ENCODE assay signal across 9 cellular contexts in the genomic region with DNA sequence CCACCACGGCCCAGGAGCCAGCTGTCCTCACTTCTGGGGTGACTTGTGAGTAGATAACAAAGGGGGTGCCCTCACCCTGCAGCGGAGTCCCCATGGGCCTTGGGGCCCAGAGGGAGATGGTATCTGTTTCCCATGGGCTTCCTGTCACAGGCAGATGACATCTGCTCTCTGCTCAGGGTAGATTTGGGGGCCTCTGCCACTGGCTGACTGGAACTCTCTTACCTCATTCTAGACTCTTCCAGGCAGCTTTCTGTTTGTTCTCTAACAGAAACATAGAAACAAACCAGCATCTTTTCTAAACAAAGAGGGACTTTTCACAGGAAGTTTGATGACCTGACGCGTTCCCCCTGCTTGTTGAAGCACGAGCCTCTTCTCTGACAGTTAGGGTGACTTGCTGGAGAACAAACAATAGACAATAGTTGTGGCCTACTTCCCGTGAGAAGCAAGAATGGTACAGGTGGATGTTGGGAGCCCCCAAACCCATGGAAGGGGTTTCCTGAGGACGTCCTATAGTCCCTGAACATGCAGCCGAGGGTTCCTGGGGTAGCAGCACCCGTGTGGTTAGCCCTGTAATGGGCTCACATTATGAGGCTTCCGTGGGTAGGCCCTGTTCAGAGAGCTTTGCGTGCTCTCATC.
DNase-seq lines count a peak whose midpoint lies in the region; ATAC-seq, FAIRE-seq and TF ChIP-seq lines count a peak whose summit lies in the region.
"Had no signal": no experiment of that assay in that cellular context is flagged by ENCODE, and none has a peak within 500 bp of the region (broad histone marks: within the 10 kb centered on the region; RNA-seq: fewer than 3 reads in every experiment).

No MANE protein-coding gene starts in this region.

- H3K27me3 Mint-ChIP-seq in naive B cell, result no peaks in the 10 kb centered on the region
- peaks cover 10% of the 10 kb centered on the region for H3K27me3 Mint-ChIP-seq in glutamatergic neuron (ENCODE audit: unreplicated experiment)

- intact Hi-C loops in uterus (cut with DNase I; ENCODE audit: low total_unique reads), result no loop called here

- no peaks in the 10 kb centered on the region for H3K27me3 ChIP-seq in uterus

- no peaks in the 10 kb centered on the region for H3K36me3 Mint-ChIP-seq in naive B cell
- no peaks in the 10 kb centered on the region for H3K36me3 Mint-ChIP-seq in glutamatergic neuron (ENCODE audit: unreplicated experiment)

- DNase-seq in DMS53 (lab: John Stamatoyannopoulos, UW), result peak; percentile 18
- DNase-seq in DMS53 treated with DMSO at 0.1 percent for 48 hours (lab: John Stamatoyannopoulos, UW; ENCODE audit: unreplicated experiment), result no peak
- DNase-seq in activated T-helper 9 cell treated with anti-CD3 and anti-CD28 coated beads, Interleukin-2, amount 50 U/mL, for 16 hours (ENCODE audit: low read depth), result peak; percentile 49
- DNase-seq in naive B cell, result peak; percentile 92
- no peak for DNase-seq in glutamatergic neuron
- no peak for DNase-seq in uterus
- no peak for DNase-seq in HTR-8/SVneo (ENCODE audit: insufficient read length, low spot score)

- ATAC-seq in HG03558 (IDR thresholded peaks at IDR 0.05; ENCODE audit: extremely low read depth, unreplicated experiment) (peak; percentile 60), naive B cell (ENCODE audit: low read depth in 2 of 2) (peak; percentile 82)

- TF ChIP-seq POLR2A in uterus (IDR thresholded peaks at IDR 0.05), result no peak

- no peak for TF ChIP-seq CTCF in glutamatergic neuron (IDR thresholded peaks at IDR 0.05; ENCODE audit: partially characterized antibody, unreplicated experiment)
- no peak for TF ChIP-seq CTCF in uterus (IDR thresholded peaks at IDR 0.05)

- H3K4me1 Mint-ChIP-seq in naive B cell (peaks cover 53 to 84% (median 67%) of the 10 kb centered on the region in 3 donors), glutamatergic neuron (ENCODE audit: low read depth, unreplicated experiment) (peaks cover 41% of the 10 kb centered on the region)

- H3K9me3 ChIP-seq in uterus, result no peaks in the 10 kb centered on the region

- H3K4me3 ChIP-seq in uterus, result no peak overlapping the region

- no peak for FAIRE-seq in HTR-8/SVneo (lab: Jason Lieb, UNC)

- peaks cover 0 to 14% of the 10 kb centered on the region in 2 donors for H3K4me1 ChIP-seq in uterus

- peak overlapping the region in 1 of 2 donors; percentile 8 for H3K27ac ChIP-seq in uterus
- H3K27ac ChIP-seq: 22Rv1 had no signal

- H3K9me3 Mint-ChIP-seq in naive B cell, result no peaks in the 10 kb centered on the region
- peaks cover 2% of the 10 kb centered on the region for H3K9me3 Mint-ChIP-seq in glutamatergic neuron (ENCODE audit: unreplicated experiment)

- H3K27ac Mint-ChIP-seq in naive B cell (peak overlapping the region; percentile 100), glutamatergic neuron (ENCODE audit: unreplicated experiment) (no peak overlapping the region)

- no peaks in the 10 kb centered on the region for H3K36me3 ChIP-seq in uterus

- H3K4me3 Mint-ChIP-seq in naive B cell (peak overlapping the region; percentile 13 to 84 (median 70)), glutamatergic neuron (ENCODE audit: unreplicated experiment) (no peak overlapping the region)

Comparison
In these comparisons a context has a peak if more than half of its experiments do, and no peak if none do; other contexts are left out.
1. DNase-seq: peak in DMS53 (single experiment), activated T-helper 9 cell treated with anti-CD3 and anti-CD28 coated beads, Interleukin-2, amount 50 U/mL, for 16 hours (single experiment) and naive B cell (single experiment); none in DMS53 treated with DMSO at 0.1 percent for 48 hours (single experiment), glutamatergic neuron (single experiment), uterus (0 of 2) and HTR-8/SVneo (single experiment).